In genomic region chr17:2111691-2112090, GRCh38 we compare ENCODE assay signal across 14 cellular contexts. TPM values are rescaled to one million over a fixed set of nuclear protein-coding genes. Genes with fewer than 3 reads are reported as not detected.
A peak's percentile ranks its signal among the peaks of the same experiment; 100 is the strongest.
DNase-seq lines count a peak whose midpoint lies in the region; TF ChIP-seq lines count a peak whose summit lies in the region.
"Had no signal": no experiment of that assay in that cellular context is flagged by ENCODE, and none has a peak within 500 bp of the region (broad histone marks: within the 10 kb centered on the region; RNA-seq: fewer than 3 reads in every experiment).

No MANE protein-coding gene starts in this region.

- H3K79me2 ChIP-seq in trophoblast cell (ENCODE audit: control insufficient read depth, insufficient read depth, low read length, poor library complexity), result no peaks in the 10 kb centered on the region

- peaks cover 5 to 7% of the 10 kb centered on the region in 2 experiments for H3K4me1 ChIP-seq in trophoblast cell (ENCODE audit: control insufficient read depth in 1 of 2, insufficient read depth in 2 of 2, low read length in 2 of 2)

- WGBS in trophoblast cell (ENCODE audit: extremely low coverage, insufficient coverage, insufficient read length), result no CpG with 5 or more reads among the region's 5 CpGs

- no peak overlapping the region for H3K23ac ChIP-seq in trophoblast cell (ENCODE audit: low read length)

- H4K91ac ChIP-seq in trophoblast cell (ENCODE audit: low read depth, low read length), result no peak overlapping the region

- no peak overlapping the region for H2BK12ac ChIP-seq in trophoblast cell (ENCODE audit: low read length)

- no peak overlapping the region for H3K14ac ChIP-seq in trophoblast cell (ENCODE audit: low read length)

- DNase-seq in ELF-1 (ENCODE audit: low read depth, low spot score) (peak; percentile 49), fibroblast of peridontal ligament (ENCODE audit: extremely low read depth) (peak; percentile 85), trophoblast cell (peak; percentile 51 to 83), cerebellar nuclear complex (lab: John Stamatoyannopoulos, UW) (no peak), NK-92 (lab: John Stamatoyannopoulos, UW; ENCODE audit: unreplicated experiment) (no peak), NCI-H774 (lab: John Stamatoyannopoulos, UW) (no peak)
- DNase-seq in activated CD4-positive, CD25-positive, alpha-beta regulatory T cell treated with anti-CD3 and anti-CD28 coated beads, Interleukin-2, amount 50 U/mL, for 72 hours, result no peak
- DNase-seq: activated CD4-positive, alpha-beta T cell treated with anti-CD3 and anti-CD28 coated beads for 48 hours; activated T-cell treated with anti-CD3 and anti-CD28 coated beads for 4 hours; left cardiac atrium; NCI-H1436 treated with DMSO at 0.1 percent for 48 hours; NCI-H226; T-helper 9 cell had no signal

- peak overlapping the region; percentile 89 for H3K27ac ChIP-seq in VCaP
- H3K27ac ChIP-seq in trophoblast cell (ENCODE audit: low read depth, low read length), result no peak overlapping the region

- no peak overlapping the region for H3K18ac ChIP-seq in trophoblast cell (ENCODE audit: low read length)

- TF ChIP-seq CTCF in VCaP (conservative IDR thresholded peaks at IDR 0.05), result no peak

- H3K36me3 ChIP-seq in trophoblast cell (ENCODE audit: control insufficient read depth in 1 of 2, insufficient read depth in 2 of 2, low read length in 2 of 2), result peaks cover 0 to 2% of the 10 kb centered on the region in 2 experiments

- no peak overlapping the region for H2BK120ac ChIP-seq in trophoblast cell (ENCODE audit: insufficient read depth, low read length, poor library complexity)

- H3K4me2 ChIP-seq in trophoblast cell (ENCODE audit: low read length), result no peak overlapping the region

- no peak overlapping the region for H2AK5ac ChIP-seq in trophoblast cell (ENCODE audit: low read length)

- no peak overlapping the region for H3K4ac ChIP-seq in trophoblast cell (ENCODE audit: low read depth, low read length)

- no peak overlapping the region for H2BK5ac ChIP-seq in trophoblast cell (ENCODE audit: low read depth, low read length, poor library complexity)

- no peak overlapping the region for H2AFZ ChIP-seq in trophoblast cell (ENCODE audit: insufficient read depth, low read length, poor library complexity)

- no peaks in the 10 kb centered on the region for H3K9me3 ChIP-seq in trophoblast cell (ENCODE audit: insufficient read depth, low read depth, low read length)

- no peak overlapping the region for H3K9ac ChIP-seq in trophoblast cell (ENCODE audit: low read length)

- no peaks in the 10 kb centered on the region for H3K79me1 ChIP-seq in trophoblast cell (ENCODE audit: low read length)

- H3K27me3 ChIP-seq in trophoblast cell (ENCODE audit: insufficient read depth, low read length), result no peaks in the 10 kb centered on the region

- H3K4me3 ChIP-seq in trophoblast cell (ENCODE audit: low read depth, low read length), result no peak overlapping the region

- H4K8ac ChIP-seq in trophoblast cell (ENCODE audit: low read depth, low read length), result no peak overlapping the region

- H4K12ac ChIP-seq in trophoblast cell (ENCODE audit: low read depth, low read length), result no peak overlapping the region

RNA-seq across cellular contexts. Expression of gene HIC1, which starts 56.8 kb away (rescaled TPM):
- 1.4 and 1.7 TPM in 2 replicates for polyA plus RNA-seq in trophoblast cell (2013)

Comparison
In these comparisons a context has a peak if more than half of its experiments do, and no peak if none do; other contexts are left out.
1. DNase-seq: peak in ELF-1 (single experiment), fibroblast of peridontal ligament (single experiment) and trophoblast cell (2 of 2); none in cerebellar nuclear complex (0 of 2), activated CD4-positive, CD25-positive, alpha-beta regulatory T cell treated with anti-CD3 and anti-CD28 coated beads, Interleukin-2, amount 50 U/mL, for 72 hours (single experiment), NK-92 (single experiment) and NCI-H774 (single experiment).